Comparison of ENCODE assay signal across 12 cellular contexts in the genomic region with DNA sequence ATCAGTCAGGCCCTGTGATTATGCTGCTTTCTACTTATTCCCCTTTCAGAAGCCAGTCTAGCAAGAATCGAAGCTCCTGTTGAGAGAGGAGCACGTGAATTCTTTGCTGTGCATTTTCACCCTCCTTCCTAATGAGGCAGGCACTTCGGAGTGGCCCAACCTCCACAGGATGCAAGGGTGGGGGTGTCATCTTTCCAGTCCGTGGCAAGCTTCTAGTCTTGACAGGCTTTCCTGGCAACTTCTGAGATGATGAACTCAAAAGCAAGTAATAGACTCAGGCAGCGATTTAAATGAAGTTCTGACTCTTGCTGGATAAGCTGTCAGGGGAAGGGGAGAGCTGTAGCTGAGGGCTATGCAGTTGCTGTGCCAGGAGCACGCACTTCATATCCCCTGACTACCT. TPM values are rescaled to one million over a fixed set of nuclear protein-coding genes. Genes with fewer than 3 reads are reported as not detected.
DNase-seq lines count a peak whose midpoint lies in the region; ATAC-seq, FAIRE-seq and TF ChIP-seq lines count a peak whose summit lies in the region.
"Had no signal": no experiment of that assay in that cellular context is flagged by ENCODE, and none has a peak within 500 bp of the region (broad histone marks: within the 10 kb centered on the region; RNA-seq: fewer than 3 reads in every experiment).

No MANE protein-coding gene starts in this region.

- no peaks in the 10 kb centered on the region for H4K20me1 ChIP-seq in endothelial cell of umbilical vein (replicated peaks; ENCODE audit: control insufficient read depth, extremely low read depth, insufficient read depth, low read length)
- H4K20me1 ChIP-seq: BLaER1 had no signal

- CTCF ChIA-PET in endothelial cell of umbilical vein (lab: Charles Lee) = interaction anchor here (1.3 to 4.2 kb wide), 2 partner anchors 8 to 36 kb away, joined by 3 to 27 read pairs; partner anchors contain the start of gene PRICKLE2

- no peak for TF ChIP-seq POLR2A in endothelial cell of umbilical vein (IDR thresholded peaks at IDR 0.05; ENCODE audit: low read depth, low read length)
- TF ChIP-seq POLR2A in uterus (IDR thresholded peaks at IDR 0.05) = no peak

- H3K4me3 ChIP-seq in left ventricle myocardium inferior (peak overlapping the region; percentile 7), endothelial cell of umbilical vein (replicated peaks in 1 of 3; ENCODE audit: insufficient read depth in 1 of 3, low read depth in 1 of 3, low read length in 3 of 3) (no peak overlapping the region), mesendoderm (ENCODE audit: low read length) (no peak overlapping the region), uterus (no peak overlapping the region)
- H3K4me3 ChIP-seq: BLaER1, spleen had no signal

- no peaks in the 10 kb centered on the region for H3K9me3 ChIP-seq in left ventricle myocardium inferior (replicated peaks)
- H3K9me3 ChIP-seq in endothelial cell of umbilical vein (replicated peaks; ENCODE audit: control insufficient read depth, insufficient read depth, low read length) = no peaks in the 10 kb centered on the region
- H3K9me3 ChIP-seq in uterus = no peaks in the 10 kb centered on the region
- H3K9me3 ChIP-seq: spleen had no signal

- POLR2A ChIA-PET in endothelial cell of umbilical vein (lab: Charles Lee) = no interaction called here

- H3K4ac ChIP-seq in mesendoderm (ENCODE audit: low read depth, low read length) = no peak overlapping the region

- H2BK5ac ChIP-seq in mesendoderm (ENCODE audit: low read length) = no peak overlapping the region

- H3K9me1 ChIP-seq in endothelial cell of umbilical vein (replicated peaks; ENCODE audit: control insufficient read depth, extremely low read depth, insufficient read depth, low read length) = no peaks in the 10 kb centered on the region

- TF ChIP-seq CTCF in left ventricle myocardium inferior (IDR thresholded peaks at IDR 0.05; ENCODE audit: borderline replicate concordance) (no peak), endothelial cell of umbilical vein (IDR thresholded peaks at IDR 0.05; ENCODE audit: extremely low read depth in 1 of 2, insufficient read depth in 1 of 2, low read depth in 1 of 2, low read length in 2 of 2) (no peak), uterus (IDR thresholded peaks at IDR 0.05) (no peak)

- H4K8ac ChIP-seq in mesendoderm (ENCODE audit: low read depth, low read length) = no peak overlapping the region

- H3K27me3 ChIP-seq in left ventricle myocardium inferior (ENCODE audit: low read depth) = no peaks in the 10 kb centered on the region
- H3K27me3 ChIP-seq in endothelial cell of umbilical vein (ENCODE audit: control insufficient read depth in 2 of 2, insufficient read depth in 2 of 2, low read length in 2 of 2) = no peaks in the 10 kb centered on the region
- no peaks in the 10 kb centered on the region for H3K27me3 ChIP-seq in mesendoderm (ENCODE audit: insufficient read depth, low read length, poor library complexity)
- no peaks in the 10 kb centered on the region for H3K27me3 ChIP-seq in uterus
- H3K27me3 ChIP-seq: BLaER1 had no signal

- H3K9ac ChIP-seq in endothelial cell of umbilical vein (replicated peaks; ENCODE audit: extremely low read depth, insufficient read depth, low read length) = no peak overlapping the region
- H3K9ac ChIP-seq in mesendoderm (ENCODE audit: low read length) = no peak overlapping the region
- H3K9ac ChIP-seq: BLaER1 had no signal

- no peak overlapping the region for H3K56ac ChIP-seq in mesendoderm (ENCODE audit: low read length)

- H2AFZ ChIP-seq in endothelial cell of umbilical vein (ENCODE audit: low read depth, low read length) = no peak overlapping the region

- no peak overlapping the region for H3K23ac ChIP-seq in mesendoderm (ENCODE audit: low read length)

- BruUV-seq in endothelial cell of umbilical vein (replicated peaks; lab: Mats Ljungman, UMichigan) = no TSS peak

- ATAC-seq in left ventricle myocardium superior = no peak
- ATAC-seq in HG02763 (IDR thresholded peaks at IDR 0.05; ENCODE audit: unreplicated experiment) = no peak
- no peak for ATAC-seq in GM19452 (IDR thresholded peaks at IDR 0.05; ENCODE audit: unreplicated experiment)
- ATAC-seq: stimulated activated memory B cell treated with anti-CD40 and anti-IgM and Interleukin-4, amounts not matched to agents 10 μg/mL and 1 μg/mL and 100 μg/mL, for 72 hours had no signal

- H3K18ac ChIP-seq in mesendoderm (ENCODE audit: low read length) = peak overlapping the region; percentile 43

- H3K4me2 ChIP-seq in endothelial cell of umbilical vein (ENCODE audit: insufficient read depth, low read length) = no peak overlapping the region
- H3K4me2 ChIP-seq in mesendoderm (ENCODE audit: low read length) = no peak overlapping the region
- H3K4me2 ChIP-seq: BLaER1 had no signal

- dilution Hi-C loops in endothelial cell of umbilical vein (cut with MboI; ENCODE audit: extremely low pct_ligation_motif_present, low sequenced_read_pairs) = no loop called here

- no peak for FAIRE-seq in endothelial cell of umbilical vein (lab: Jason Lieb, UNC)

- no peaks in the 10 kb centered on the region for H3K36me3 ChIP-seq in left ventricle myocardium inferior
- no peaks in the 10 kb centered on the region for H3K36me3 ChIP-seq in endothelial cell of umbilical vein (ENCODE audit: control insufficient read depth in 2 of 2, extremely low read depth in 1 of 2, insufficient read depth in 2 of 2, low read length in 2 of 2)
- no peaks in the 10 kb centered on the region for H3K36me3 ChIP-seq in mesendoderm (ENCODE audit: control insufficient read depth, insufficient read depth, low read length)
- no peaks in the 10 kb centered on the region for H3K36me3 ChIP-seq in uterus
- H3K36me3 ChIP-seq: BLaER1, spleen had no signal

- H4K5ac ChIP-seq in mesendoderm (ENCODE audit: low read length) = no peak overlapping the region

- H3K79me1 ChIP-seq in mesendoderm (ENCODE audit: low read length) = no peaks in the 10 kb centered on the region

- H3K27ac ChIP-seq in left ventricle myocardium inferior (replicated peaks) (peak overlapping the region; percentile 86), endothelial cell of umbilical vein (ENCODE audit: insufficient read depth, low read depth, low read length) (no peak overlapping the region), mesendoderm (ENCODE audit: low read depth, low read length) (no peak overlapping the region), uterus (peak overlapping the region; percentile 85 to 92)
- H3K27ac ChIP-seq: BLaER1 had no signal

- H3K4me1 ChIP-seq in left ventricle myocardium inferior = peaks cover 92% of the 10 kb centered on the region
- H3K4me1 ChIP-seq in endothelial cell of umbilical vein (ENCODE audit: control insufficient read depth, extremely low read depth, insufficient read depth, low read length) = peaks cover 32% of the 10 kb centered on the region
- peaks cover 10% of the 10 kb centered on the region for H3K4me1 ChIP-seq in mesendoderm (ENCODE audit: control insufficient read depth, low read depth, low read length)
- peaks cover 18 to 21% of the 10 kb centered on the region in 2 donors for H3K4me1 ChIP-seq in uterus

- H2BK15ac ChIP-seq in mesendoderm (replicated peaks; ENCODE audit: low read depth) = no peak overlapping the region

- DNase-seq in left ventricle myocardium inferior (no peak), left ventricle myocardium superior (no peak), endothelial cell of umbilical vein (ENCODE audit: low read depth, low spot score) (peak; percentile 62), mesendoderm (peak; percentile 55), uterus (peak in 1 of 2 donors; percentile 45), NCI-H2196 treated with DMSO at 0.1 percent for 48 hours (lab: John Stamatoyannopoulos, UW; ENCODE audit: unreplicated experiment) (no peak)
- DNase-seq: NCI-H526 treated with DMSO at 0.1 percent for 48 hours, spleen had no signal

- WGBS in mesendoderm (ENCODE audit: extremely low coverage, insufficient coverage, low lambda C conversion rate) = no CpG with 5 or more reads among the region's 6 CpGs

- no peak overlapping the region for H2BK120ac ChIP-seq in mesendoderm (ENCODE audit: low read depth, low read length)

- intact Hi-C loops in left ventricle myocardium inferior (cut with micrococcal nuclease) = no loop called here
- intact Hi-C loops in left ventricle myocardium superior (cut with micrococcal nuclease) = no loop called here
- intact Hi-C loops in endothelial cell of umbilical vein (cut with micrococcal nuclease) = no loop called here
- intact Hi-C loops in uterus (cut with DNase I; ENCODE audit: low total_unique reads) = no loop called here

- H2AK5ac ChIP-seq in mesendoderm (ENCODE audit: low read length) = no peak overlapping the region

- no peaks in the 10 kb centered on the region for H3K79me2 ChIP-seq in endothelial cell of umbilical vein (ENCODE audit: control insufficient read depth, insufficient read depth, low read length)
- H3K79me2 ChIP-seq in mesendoderm (ENCODE audit: control insufficient read depth, insufficient read depth, low read length) = no peaks in the 10 kb centered on the region

TF ChIP-seq in endothelial cell of umbilical vein, 7 proteins besides CTCF, POLR2A, EP300 and RAD21:
- TF ChIP-seq GATA2 (IDR thresholded peaks at IDR 0.05; ENCODE audit: insufficient read depth, insufficient read length, low read depth, low read length) = no peak
- TF ChIP-seq JUN (IDR thresholded peaks at IDR 0.05; ENCODE audit: borderline replicate concordance, insufficient read depth, insufficient read length, low read depth) = no peak

RNA-seq across cellular contexts. Expression of gene PRICKLE2, which starts 8.6 kb away (rescaled TPM):
- total RNA-seq in left ventricle myocardium inferior (8.7 TPM), left ventricle myocardium superior (4.1 TPM), endothelial cell of umbilical vein (7.1 and 8.9 TPM in 2 replicates), uterus (10 to 100 TPM; 26.2 to 87.3 (median 47.9) TPM)
- polyA plus RNA-seq in endothelial cell of umbilical vein = 2.8 and 3.0 TPM in 2 replicates
- 1.5 and 1.6 TPM in 2 replicates for polyA plus RNA-seq in endothelial cell of umbilical vein (2011; cell fraction: cytosol; rRNA removed)
- polyA plus RNA-seq in endothelial cell of umbilical vein (2011; cell fraction: nucleus; rRNA removed) = 12.1 and 12.7 TPM in 2 replicates
- 0.75 and 1.1 TPM in 2 replicates for polyA plus RNA-seq in endothelial cell of umbilical vein (2012)
- 16.5 and 17.3 TPM in 2 replicates for polyA minus RNA-seq in endothelial cell of umbilical vein
- polyA minus RNA-seq in endothelial cell of umbilical vein (2011; cell fraction: cytosol; rRNA and poly(A)+ RNA removed) = not detected
- polyA minus RNA-seq in endothelial cell of umbilical vein (2011; cell fraction: nucleus; rRNA and poly(A)+ RNA removed) = 39.9 and 44.2 TPM in 2 replicates
- 2.3 TPM for polyA plus RNA-seq in mesendoderm (2013, experiment 1 of 2)
- 2.3 TPM for polyA plus RNA-seq in mesendoderm (2013, experiment 2 of 2)

Comparison
In these comparisons a context has a peak if more than half of its experiments do, and no peak if none do; other contexts are left out.
1. DNase-seq: peak in endothelial cell of umbilical vein (single experiment) and mesendoderm (single experiment); none in left ventricle myocardium inferior (single experiment), left ventricle myocardium superior (single experiment) and NCI-H2196 treated with DMSO at 0.1 percent for 48 hours (single experiment).
2. H3K27ac ChIP-seq: peak in left ventricle myocardium inferior (single experiment) and uterus (2 of 2); none in endothelial cell of umbilical vein (single experiment) and mesendoderm (single experiment).